Comparison of ENCODE assay signal across 14 cellular contexts in the genomic region with DNA sequence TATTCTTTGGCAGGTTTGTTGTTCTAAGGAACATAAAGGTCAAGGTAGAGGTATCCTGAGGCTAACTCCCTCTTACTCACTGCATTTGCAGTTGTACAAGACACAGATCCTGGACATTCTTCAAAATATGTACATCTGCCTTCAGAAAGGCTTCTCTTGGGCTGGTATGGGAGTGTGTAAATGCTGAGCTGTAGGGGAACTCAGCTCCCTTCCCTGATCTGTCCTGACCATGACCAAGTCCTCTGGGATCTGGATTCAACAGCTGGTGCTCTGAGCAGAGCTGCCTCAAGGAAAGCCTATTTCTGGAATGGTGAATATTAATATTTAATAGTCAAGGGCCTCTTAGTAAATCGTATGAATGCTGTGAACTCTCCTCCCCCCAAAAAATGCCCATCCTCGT.
DNase-seq lines count a peak whose midpoint lies in the region; ATAC-seq, FAIRE-seq and TF ChIP-seq lines count a peak whose summit lies in the region.
"Had no signal": no experiment of that assay in that cellular context is flagged by ENCODE, and none has a peak within 500 bp of the region (broad histone marks: within the 10 kb centered on the region; RNA-seq: fewer than 3 reads in every experiment).

No MANE protein-coding gene starts in this region.

- TF ChIP-seq CTCF in H1 (IDR thresholded peaks at IDR 0.05; ENCODE audit: control extremely low read depth in 1 of 3, insufficient read depth in 1 of 3, low read depth in 1 of 3, low read length in 3 of 3) = no peak

- H3K9me3 Mint-ChIP-seq in activated T-cell treated with anti-CD3 and anti-CD28 coated beads, Interleukin-2, amount 50 U/mL, for 72 hours = no peaks in the 10 kb centered on the region
- no peaks in the 10 kb centered on the region for H3K9me3 Mint-ChIP-seq in stimulated activated naive CD8-positive, alpha-beta T cell treated with anti-CD3 and anti-CD28 coated beads, Interleukin-15, amount 100 ng/mL, for 72 hours
- H3K9me3 Mint-ChIP-seq in CD8-positive, alpha-beta memory T cell = no peaks in the 10 kb centered on the region

- H3K4ac ChIP-seq in H1 (replicated peaks; ENCODE audit: insufficient read length, low read depth, low read length) = no peak overlapping the region

- 93% methylated on average over 2 of the region's 2 CpGs; no CpG with 5 or more reads in 1 of the 2 experiments for WGBS in H1 (ENCODE audit: extremely low coverage in 1 of 2, insufficient coverage in 1 of 2, insufficient read length in 1 of 2, insufficient replicate concordance in 2 of 2, low coverage in 1 of 2, low lambda C conversion rate in 2 of 2, missing lambda C conversion rate in 1 of 2), 2 experiments

- no peak for DNase-seq in activated T-cell treated with anti-CD3 and anti-CD28 coated beads, Interleukin-2, amount 50 U/mL, for 72 hours
- no peak for DNase-seq in activated T-cell treated with anti-CD3 and anti-CD28 coated beads, Interleukin-2, amount 50 U/mL, for 48 hours
- DNase-seq in H1 (ENCODE audit: low read depth in 1 of 2, low spot score in 2 of 2) (no peak), retina (no peak)
- no peak for DNase-seq in stimulated activated naive CD8-positive, alpha-beta T cell treated with anti-CD3 and anti-CD28 coated beads, Interleukin-15, amount 100 ng/mL, for 72 hours
- no peak for DNase-seq in CD8-positive, alpha-beta memory T cell
- no peak for DNase-seq in activated effector memory CD4-positive, alpha-beta T cell treated with Interleukin-2 at 50 U/mL for 16 hours
- DNase-seq: head of caudate nucleus, NCI-H1694, RPMI8226 had no signal

- H2BK5ac ChIP-seq in H1 (ENCODE audit: low read depth, low read length) = no peak overlapping the region

- POLR2A ChIA-PET in H1 (lab: Charles Lee; ENCODE audit: partially characterized antibody) = interaction anchor here (0.6 to 0.9 kb wide), 4 partner anchors 10 to 253 kb away, joined by 3 read pairs; no protein-coding TSS in a partner anchor
- POLR2A ChIA-PET in CD8-positive, alpha-beta memory T cell (lab: Charles Lee) = no interaction called here

- TF ChIP-seq RAD21 in H1 (IDR thresholded peaks at IDR 0.05 in 1 of 2, conservative IDR thresholded peaks at IDR 0.05 in 1 of 2; ENCODE audit: low read depth in 2 of 2, low read length in 2 of 2) = no peak

- H3K27ac Mint-ChIP-seq in activated T-cell treated with anti-CD3 and anti-CD28 coated beads, Interleukin-2, amount 50 U/mL, for 72 hours = peak overlapping the region; percentile 96
- H3K27ac Mint-ChIP-seq in stimulated activated naive CD8-positive, alpha-beta T cell treated with anti-CD3 and anti-CD28 coated beads, Interleukin-15, amount 100 ng/mL, for 72 hours = peak overlapping the region; percentile 23 to 86
- no peak overlapping the region for H3K27ac Mint-ChIP-seq in CD8-positive, alpha-beta memory T cell

- TF ChIP-seq POLR2A in H1 (IDR thresholded peaks at IDR 0.05; ENCODE audit: control extremely low read depth in 1 of 2, low read depth in 2 of 2, low read length in 2 of 2) = no peak

- no peaks in the 10 kb centered on the region for H3K27me3 ChIP-seq in H1 (replicated peaks in 1 of 4; ENCODE audit: control insufficient read depth in 3 of 4, extremely low read depth in 1 of 4, insufficient read depth in 3 of 4, low read length in 3 of 4)
- H3K27me3 ChIP-seq in CD8-positive, alpha-beta memory T cell (ENCODE audit: insufficient read depth, low read length, poor library complexity, severe bottlenecking) = no peaks in the 10 kb centered on the region
- H3K27me3 ChIP-seq: neutrophil had no signal

- H3K56ac ChIP-seq in H1 (replicated peaks; ENCODE audit: insufficient read length, low read depth, low read length) = no peak overlapping the region

- no peaks in the 10 kb centered on the region for H3K23me2 ChIP-seq in H1 (ENCODE audit: low read depth, low read length)

- no peak overlapping the region for H4K91ac ChIP-seq in H1 (replicated peaks; ENCODE audit: insufficient read length, low read length)

- no peak overlapping the region for H2BK120ac ChIP-seq in H1 (replicated peaks; ENCODE audit: low read depth, low read length)

- no peak overlapping the region for H2BK15ac ChIP-seq in H1 (ENCODE audit: low read length)

- H3K79me1 ChIP-seq in H1 (ENCODE audit: low read depth, low read length) = no peaks in the 10 kb centered on the region

- H2AFZ ChIP-seq in H1 (ENCODE audit: low read length) = no peak overlapping the region

- H3K23ac ChIP-seq in H1 (ENCODE audit: insufficient read length) = no peak overlapping the region

- no peak for TF ChIP-seq EP300 in H1 (IDR thresholded peaks at IDR 0.05; ENCODE audit: borderline replicate concordance in 1 of 2, low read depth in 2 of 2, low read length in 2 of 2)

- no peak overlapping the region for H3K4me3 ChIP-seq in H1 (ENCODE audit: extremely low read depth in 1 of 4, insufficient read depth in 2 of 4, low read depth in 3 of 4, low read length in 4 of 4)
- H3K4me3 ChIP-seq in CD8-positive, alpha-beta memory T cell (ENCODE audit: low read length) = no peak overlapping the region

- H3K14ac ChIP-seq in H1 (ENCODE audit: insufficient read length) = no peak overlapping the region

- no peak overlapping the region for H4K8ac ChIP-seq in H1 (ENCODE audit: extremely low read depth, insufficient read depth, low read length)

- peak overlapping the region; percentile 66 to 89 for H3K4me3 Mint-ChIP-seq in activated T-cell treated with anti-CD3 and anti-CD28 coated beads, Interleukin-2, amount 50 U/mL, for 72 hours
- H3K4me3 Mint-ChIP-seq in stimulated activated naive CD8-positive, alpha-beta T cell treated with anti-CD3 and anti-CD28 coated beads, Interleukin-15, amount 100 ng/mL, for 72 hours = peak overlapping the region; percentile 64 to 70
- peak overlapping the region in 1 of 7 donors; percentile 24 for H3K4me3 Mint-ChIP-seq in CD8-positive, alpha-beta memory T cell

- no peaks in the 10 kb centered on the region for H3K36me3 Mint-ChIP-seq in activated T-cell treated with anti-CD3 and anti-CD28 coated beads, Interleukin-2, amount 50 U/mL, for 72 hours (ENCODE audit: insufficient read depth in 2 of 2)
- H3K36me3 Mint-ChIP-seq in CD8-positive, alpha-beta memory T cell = no peaks in the 10 kb centered on the region

- no peak for FAIRE-seq in H1 (lab: Jason Lieb, UNC)
- FAIRE-seq: colon, urothelium cell line had no signal

- H3K9me3 ChIP-seq in H1 (ENCODE audit: insufficient read depth in 2 of 2, low read depth in 1 of 2, low read length in 1 of 2) = no peaks in the 10 kb centered on the region
- H3K9me3 ChIP-seq in CD8-positive, alpha-beta memory T cell (ENCODE audit: low read length) = no peaks in the 10 kb centered on the region
- H3K9me3 ChIP-seq: neutrophil had no signal

- H3K4me1 ChIP-seq in H1 (replicated peaks in 1 of 4; ENCODE audit: control insufficient read depth in 3 of 4, insufficient read depth in 4 of 4, low read length in 3 of 4) = peaks cover 0 to 8% (median 1%) of the 10 kb centered on the region in 4 experiments; a peak in 4 of 7 replicates
- H3K4me1 ChIP-seq in CD8-positive, alpha-beta memory T cell (ENCODE audit: insufficient read depth, low read length) = peaks cover 35% of the 10 kb centered on the region

- H2BK12ac ChIP-seq in H1 (ENCODE audit: low read depth, low read length) = 0 out of 2 replicates have a peak overlapping the region, but pooled peaks have one; percentile 42

- CTCF ChIA-PET in H1 (lab: Charles Lee; ENCODE audit: partially characterized antibody) = interaction anchor here (0.8 to 1.4 kb wide), 4 partner anchors 16 to 59 kb away, joined by 3 to 5 read pairs (median 4); no protein-coding TSS in a partner anchor
- CTCF ChIA-PET in CD8-positive, alpha-beta memory T cell (lab: Charles Lee) = no interaction called here

- no peaks in the 10 kb centered on the region for H3K36me3 ChIP-seq in H1 (ENCODE audit: control insufficient read depth in 2 of 4, insufficient read depth in 4 of 4, low read length in 3 of 4)
- H3K36me3 ChIP-seq in CD8-positive, alpha-beta memory T cell (ENCODE audit: insufficient read depth, low read length) = no peaks in the 10 kb centered on the region

- H3K4me1 Mint-ChIP-seq in activated T-cell treated with anti-CD3 and anti-CD28 coated beads, Interleukin-2, amount 50 U/mL, for 72 hours (ENCODE audit: low read depth) = peaks cover 57% of the 10 kb centered on the region
- peaks cover 33% of the 10 kb centered on the region for H3K4me1 Mint-ChIP-seq in stimulated activated naive CD8-positive, alpha-beta T cell treated with anti-CD3 and anti-CD28 coated beads, Interleukin-15, amount 100 ng/mL, for 72 hours
- H3K4me1 Mint-ChIP-seq in CD8-positive, alpha-beta memory T cell = peaks cover 11 to 26% (median 14%) of the 10 kb centered on the region in 3 donors

- no peak overlapping the region for H3K27ac ChIP-seq in H1 (ENCODE audit: low read depth, low read length)
- H3K27ac ChIP-seq in CD8-positive, alpha-beta memory T cell (ENCODE audit: low read depth, low read length) = no peak overlapping the region
- H3K27ac ChIP-seq: neutrophil had no signal

- no peak overlapping the region; the same call in 1 of the 2 replicates for H2AK5ac ChIP-seq in H1 (ENCODE audit: low read depth, low read length)

- H3K27me3 Mint-ChIP-seq in activated T-cell treated with anti-CD3 and anti-CD28 coated beads, Interleukin-2, amount 50 U/mL, for 72 hours (ENCODE audit: low read depth) = no peaks in the 10 kb centered on the region
- no peaks in the 10 kb centered on the region for H3K27me3 Mint-ChIP-seq in stimulated activated naive CD8-positive, alpha-beta T cell treated with anti-CD3 and anti-CD28 coated beads, Interleukin-15, amount 100 ng/mL, for 72 hours
- peaks cover 0 to 2% of the 10 kb centered on the region in 2 donors for H3K27me3 Mint-ChIP-seq in CD8-positive, alpha-beta memory T cell

- no peak overlapping the region for H3K4me2 ChIP-seq in H1 (ENCODE audit: insufficient read depth in 1 of 2, low read depth in 2 of 2, low read length in 2 of 2)

- H4K20me1 ChIP-seq in H1 (replicated peaks in 1 of 2; ENCODE audit: control insufficient read depth in 1 of 2, insufficient read depth in 2 of 2, low read length in 2 of 2) = no peaks in the 10 kb centered on the region

- no peak overlapping the region for H2BK20ac ChIP-seq in H1 (ENCODE audit: low read length)

- H3K18ac ChIP-seq in H1 (ENCODE audit: extremely low read depth, low read length) = no peak overlapping the region; the same call in 1 of the 2 replicates

- H3K9ac ChIP-seq in H1 (replicated peaks in 1 of 4; ENCODE audit: extremely low read depth in 1 of 4, low read depth in 3 of 4, low read length in 3 of 4) = no peak overlapping the region

- H3K79me2 ChIP-seq in H1 (ENCODE audit: control insufficient read depth in 1 of 2, insufficient read depth in 2 of 2, low read length in 2 of 2) = no peaks in the 10 kb centered on the region

- no peak overlapping the region for H4K5ac ChIP-seq in H1 (ENCODE audit: insufficient read length, low read depth, low read length)

- peak; percentile 27 to 32 for ATAC-seq in activated T-cell treated with anti-CD3 and anti-CD28 coated beads, Interleukin-2, amount 50 U/mL, for 72 hours (replicated peaks in 1 of 2)
- peak; percentile 17 for ATAC-seq in HG03432 (IDR thresholded peaks at IDR 0.05; ENCODE audit: unreplicated experiment)
- peak; percentile 41 for ATAC-seq in stimulated activated naive CD8-positive, alpha-beta T cell treated with anti-CD3 and anti-CD28 coated beads, Interleukin-15, amount 100 ng/mL, for 72 hours

TF ChIP-seq in H1, 55 proteins besides CTCF, POLR2A, EP300 and RAD21 (continues in another document):
- TF ChIP-seq CBX5 (IDR thresholded peaks at IDR 0.05; ENCODE audit: low read depth, low read length) = no peak

Comparison
In these comparisons a context has a peak if more than half of its experiments do, and no peak if none do; other contexts are left out.
1. H3K27ac Mint-ChIP-seq: peak in activated T-cell treated with anti-CD3 and anti-CD28 coated beads, Interleukin-2, amount 50 U/mL, for 72 hours (single experiment) and stimulated activated naive CD8-positive, alpha-beta T cell treated with anti-CD3 and anti-CD28 coated beads, Interleukin-15, amount 100 ng/mL, for 72 hours (2 of 2); none in CD8-positive, alpha-beta memory T cell (0 of 8).
2. Peak in every context shown above with its lines, with median percentiles within 50 percentile points of each other: ATAC-seq.